ENCODE assay signal across 35 cellular contexts in the genomic region with DNA sequence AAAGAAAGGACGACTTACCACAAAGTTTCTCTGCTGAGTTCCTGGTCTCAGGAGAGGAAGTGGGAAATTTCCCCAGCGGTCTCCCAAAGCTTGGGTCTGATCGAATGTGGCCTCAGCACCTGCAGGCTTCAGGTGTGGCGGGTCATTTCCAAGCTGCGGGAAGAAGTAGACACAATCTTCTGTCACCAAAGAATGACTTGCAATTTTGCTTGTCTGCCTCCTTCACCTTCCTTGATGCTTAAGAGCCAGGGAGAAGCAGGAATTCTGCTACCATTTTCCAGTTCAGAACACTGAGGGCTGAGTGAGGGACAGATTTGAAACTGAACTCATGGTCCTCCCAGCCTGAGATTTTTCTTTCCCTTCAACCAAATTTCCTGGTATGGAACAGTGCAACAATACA.
"Had no signal": no experiment of that assay in that cellular context is flagged by ENCODE, and none has a peak within 500 bp of the region (broad histone marks: within the 10 kb centered on the region; RNA-seq: fewer than 3 reads in every experiment).

No MANE protein-coding gene starts in this region.

- H3K27me3 Mint-ChIP-seq: activated CD4-positive, alpha-beta T cell treated with anti-CD3 and anti-CD28 coated beads, Interleukin-2, amount 10 ng/mL, durations not matched to agents 24 days and 14 days had no signal

- H3K36me3 ChIP-seq: adrenal gland, colonic mucosa, esophagus squamous epithelium, gastroesophageal sphincter had no signal

- H3K27ac ChIP-seq: adrenal gland, body of pancreas, colonic mucosa, epithelial cell of prostate, esophagus squamous epithelium, gastroesophageal sphincter had no signal

- H3K27me3 ChIP-seq: adrenal gland, colonic mucosa had no signal

- H3K4me1 Mint-ChIP-seq: activated CD4-positive, alpha-beta T cell treated with anti-CD3 and anti-CD28 coated beads for 36 hours; activated CD4-positive, alpha-beta T cell treated with anti-CD3 and anti-CD28 coated beads, Interleukin-2, amount 10 ng/mL, durations not matched to agents 24 days and 14 days; activated CD8-positive, alpha-beta memory T cell treated with anti-CD3 and anti-CD28 coated beads, Interleukin-2, amount 10 ng/mL, durations not matched to agents 7 days and 5 days; activated naive CD4-positive, alpha-beta T cell treated with anti-CD3 and anti-CD28 coated beads, Interleukin-2, amount 50 U/mL, for 24 hours; activated naive CD8-positive, alpha-beta T cell treated with anti-CD3 and anti-CD28 coated beads for 36 hours; activated naive CD8-positive, alpha-beta T cell treated with anti-CD3 and anti-CD28 coated beads, Interleukin-2, amount 50 U/mL, for 24 hours; T-helper 17 cell had no signal

- H3K36me3 Mint-ChIP-seq: activated CD4-positive, alpha-beta memory T cell treated with anti-CD3 and anti-CD28 coated beads for 36 hours; activated CD8-positive, alpha-beta memory T cell treated with anti-CD3 and anti-CD28 coated beads, Interleukin-2, amount 10 ng/mL, durations not matched to agents 7 days and 5 days; activated naive CD4-positive, alpha-beta T cell treated with anti-CD3 and anti-CD28 coated beads, Interleukin-2, amount 50 U/mL, for 24 hours; activated naive CD8-positive, alpha-beta T cell treated with anti-CD3 and anti-CD28 coated beads for 36 hours had no signal

- H3K4me1 ChIP-seq: adrenal gland, body of pancreas, colonic mucosa, esophagus squamous epithelium, gastroesophageal sphincter had no signal

- H3K4me3 Mint-ChIP-seq: activated CD4-positive, alpha-beta memory T cell treated with anti-CD3 and anti-CD28 coated beads for 36 hours; activated CD4-positive, alpha-beta T cell treated with anti-CD3 and anti-CD28 coated beads for 36 hours; activated CD4-positive, alpha-beta T cell treated with anti-CD3 and anti-CD28 coated beads, Interleukin-2, amount 10 ng/mL, durations not matched to agents 24 days and 14 days; activated CD8-positive, alpha-beta memory T cell treated with anti-CD3 and anti-CD28 coated beads, Interleukin-2, amount 10 ng/mL, durations not matched to agents 7 days and 5 days; activated CD8-positive, alpha-beta T cell treated with anti-CD3 and anti-CD28 coated beads, Interleukin-2, amount 10 ng/mL, durations not matched to agents 7 days and 5 days; activated naive CD4-positive, alpha-beta T cell treated with anti-CD3 and anti-CD28 coated beads for 36 hours; activated naive CD4-positive, alpha-beta T cell treated with anti-CD3 and anti-CD28 coated beads, Interleukin-2, amount 50 U/mL, for 24 hours; activated naive CD8-positive, alpha-beta T cell treated with anti-CD3 and anti-CD28 coated beads for 36 hours; activated naive CD8-positive, alpha-beta T cell treated with anti-CD3 and anti-CD28 coated beads, Interleukin-2, amount 50 U/mL, for 24 hours; activated T-helper 1 cell treated with anti-CD3 and anti-CD28 coated beads, Interleukin-12 subunit alpha, Interleukin-12 subunit beta, Interleukin-2, Interleukin-4 antibody, amounts not matched to agents 30 ng/mL and 10 ng/mL and 1 ng/mL, durations not matched to agents 14 hours and 24 hours and 36 hours; effector memory CD8-positive, alpha-beta T cell; T-helper 17 cell; T-helper 2 cell treated with Interferon-gamma antibody and Interleukin-4, amounts not matched to agents 5 μg/mL and 100 μg/mL, for 36 hours had no signal

- H3K9me3 ChIP-seq: adrenal gland, colonic mucosa had no signal

- H3K4me3 ChIP-seq: adrenal gland, body of pancreas, colonic mucosa, esophagus squamous epithelium, gastroesophageal sphincter had no signal

- H3K27ac Mint-ChIP-seq: activated CD4-positive, alpha-beta memory T cell treated with anti-CD3 and anti-CD28 coated beads for 36 hours; activated CD4-positive, alpha-beta T cell treated with anti-CD3 and anti-CD28 coated beads for 36 hours; activated CD4-positive, alpha-beta T cell treated with anti-CD3 and anti-CD28 coated beads, Interleukin-2, amount 10 ng/mL, durations not matched to agents 24 days and 14 days; activated CD8-positive, alpha-beta memory T cell treated with anti-CD3 and anti-CD28 coated beads, Interleukin-2, amount 10 ng/mL, durations not matched to agents 7 days and 5 days; activated CD8-positive, alpha-beta T cell treated with anti-CD3 and anti-CD28 coated beads, Interleukin-2, amount 10 ng/mL, durations not matched to agents 7 days and 5 days; activated naive CD4-positive, alpha-beta T cell treated with anti-CD3 and anti-CD28 coated beads for 36 hours; activated naive CD4-positive, alpha-beta T cell treated with anti-CD3 and anti-CD28 coated beads, Interleukin-2, amount 50 U/mL, for 24 hours; activated naive CD8-positive, alpha-beta T cell treated with anti-CD3 and anti-CD28 coated beads for 36 hours; activated naive CD8-positive, alpha-beta T cell treated with anti-CD3 and anti-CD28 coated beads, Interleukin-2, amount 50 U/mL, for 24 hours; activated T-helper 1 cell treated with anti-CD3 and anti-CD28 coated beads, Interleukin-12 subunit alpha, Interleukin-12 subunit beta, Interleukin-2, Interleukin-4 antibody, amounts not matched to agents 30 ng/mL and 10 ng/mL and 1 ng/mL, durations not matched to agents 14 hours and 24 hours and 36 hours; activated T-helper 2 cell treated with anti-CD3 and anti-CD28 coated beads, Interferon-gamma antibody, Interleukin-2, Interleukin-4, amounts not matched to agents 10 μg/mL and 5 μg/mL and 100 μg/mL, durations not matched to agents 14 hours and 24 hours and 36 hours; effector memory CD8-positive, alpha-beta T cell; T-helper 17 cell; T-helper 2 cell treated with Interferon-gamma antibody and Interleukin-4, amounts not matched to agents 5 μg/mL and 100 μg/mL, for 36 hours had no signal

- DNase-seq: activated CD4-positive, alpha-beta memory T cell treated with anti-CD3 and anti-CD28 coated beads for 36 hours; activated CD4-positive, alpha-beta T cell treated with anti-CD3 and anti-CD28 coated beads for 36 hours; activated CD4-positive, alpha-beta T cell treated with anti-CD3 and anti-CD28 coated beads, Interleukin-2, amount 10 ng/mL, durations not matched to agents 24 days and 14 days; activated CD4-positive, CD25-positive, alpha-beta regulatory T cell; activated CD4-positive, CD25-positive, alpha-beta regulatory T cell treated with anti-CD3 and anti-CD28 coated beads, Interleukin-2, amount 50 U/mL, for 72 hours; activated CD8-positive, alpha-beta memory T cell treated with anti-CD3 and anti-CD28 coated beads, Interleukin-2, amount 10 ng/mL, durations not matched to agents 7 days and 5 days; activated CD8-positive, alpha-beta memory T cell treated with anti-CD3 and anti-CD28 coated beads, Interleukin-2, amount 50 U/mL, for 4 hours; activated CD8-positive, alpha-beta T cell treated with anti-CD3 and anti-CD28 coated beads, Interleukin-2, amount 10 ng/mL, durations not matched to agents 7 days and 5 days; activated effector memory CD4-positive, alpha-beta T cell treated with anti-CD3 and anti-CD28 coated beads, Interleukin-2, amount 50 U/mL, for 16 hours; activated naive CD4-positive, alpha-beta T cell treated with anti-CD3 and anti-CD28 coated beads for 36 hours; activated naive CD8-positive, alpha-beta T cell treated with anti-CD3 and anti-CD28 coated beads for 36 hours; activated naive CD8-positive, alpha-beta T cell treated with anti-CD3 and anti-CD28 coated beads, Interleukin-2, amount 50 U/mL, for 24 hours; activated T-cell treated with anti-CD3 and anti-CD28 coated beads, Interleukin-2, amount 50 U/mL, for 1 hour; activated T-cell treated with anti-CD3 and anti-CD28 coated beads, Interleukin-2, amount 50 U/mL, for 48 hours; adrenal gland; amygdala; body of pancreas; caudate nucleus; colonic mucosa; dermis blood vessel endothelial cell; effector CD4-positive, alpha-beta T cell; effector memory CD8-positive, alpha-beta T cell; esophagus squamous epithelium; foreskin melanocyte; T-helper 1 cell; T-helper 17 cell; T1000 had no signal

- H3K9me3 Mint-ChIP-seq: activated CD4-positive, alpha-beta memory T cell treated with anti-CD3 and anti-CD28 coated beads for 36 hours; activated CD4-positive, alpha-beta T cell treated with anti-CD3 and anti-CD28 coated beads, Interleukin-2, amount 10 ng/mL, durations not matched to agents 24 days and 14 days; activated naive CD8-positive, alpha-beta T cell treated with anti-CD3 and anti-CD28 coated beads for 36 hours; activated naive CD8-positive, alpha-beta T cell treated with anti-CD3 and anti-CD28 coated beads, Interleukin-2, amount 50 U/mL, for 24 hours; activated T-helper 1 cell treated with anti-CD3 and anti-CD28 coated beads, Interleukin-12 subunit alpha, Interleukin-12 subunit beta, Interleukin-2, Interleukin-4 antibody, amounts not matched to agents 30 ng/mL and 10 ng/mL and 1 ng/mL, durations not matched to agents 14 hours and 24 hours and 36 hours; activated T-helper 2 cell treated with anti-CD3 and anti-CD28 coated beads, Interferon-gamma antibody, Interleukin-2, Interleukin-4, amounts not matched to agents 10 μg/mL and 5 μg/mL and 100 μg/mL, durations not matched to agents 14 hours and 24 hours and 36 hours; T-helper 2 cell treated with Interferon-gamma antibody and Interleukin-4, amounts not matched to agents 5 μg/mL and 100 μg/mL, for 36 hours had no signal

- FAIRE-seq: endometrium, endothelial cell of umbilical vein had no signal

- ATAC-seq: activated CD4-positive, alpha-beta T cell treated with anti-CD3 and anti-CD28 coated beads for 36 hours; activated CD8-positive, alpha-beta memory T cell treated with anti-CD3 and anti-CD28 coated beads, Interleukin-2, amount 10 ng/mL, durations not matched to agents 7 days and 5 days; activated CD8-positive, alpha-beta T cell treated with anti-CD3 and anti-CD28 coated beads, Interleukin-2, amount 10 ng/mL, durations not matched to agents 7 days and 5 days; activated naive CD8-positive, alpha-beta T cell treated with anti-CD3 and anti-CD28 coated beads, Interleukin-2, amount 50 U/mL, for 24 hours; body of pancreas; effector memory CD8-positive, alpha-beta T cell; gastroesophageal sphincter; T-helper 17 cell had no signal
